22 cellular contexts compared by ENCODE assay signal in genomic region chr11:95145430-95146063, GRCh38.
"Had no signal": no experiment of that assay in that cellular context is flagged by ENCODE, and none has a peak within 500 bp of the region (broad histone marks: within the 10 kb centered on the region; RNA-seq: fewer than 3 reads in every experiment).

No MANE protein-coding gene starts in this region.

- DNase-seq: activated B cell treated with CpG ODN at 0.5 μM for 24 hours; activated CD4-positive, alpha-beta memory T cell treated with anti-CD3 and anti-CD28 coated beads, Interleukin-2, amount 10 ng/mL, durations not matched to agents 7 days and 5 days; activated CD4-positive, alpha-beta T cell treated with anti-CD3 and anti-CD28 coated beads for 4 hours; activated CD8-positive, alpha-beta memory T cell treated with anti-CD3 and anti-CD28 coated beads, Interleukin-2, amount 10 ng/mL, durations not matched to agents 7 days and 5 days; activated naive CD4-positive, alpha-beta T cell; activated naive CD8-positive, alpha-beta T cell treated with anti-CD3 and anti-CD28 coated beads for 36 hours; amygdala; dermis blood vessel endothelial cell; effector memory CD4-positive, alpha-beta T cell; foreskin fibroblast; left lung; nephron progenitor cell; nucleus accumbens; retina; stimulated activated CD4-positive, alpha-beta T cell treated with anti-CD3 and anti-CD28 coated beads, Interleukin-15, amount 100 ng/mL, for 24 hours; stimulated activated CD4-positive, alpha-beta T cell treated with anti-CD3 and anti-CD28 coated beads, Interleukin-2, amount 100 ng/mL, for 48 hours; stomach; T-helper 1 cell; T-helper 9 cell had no signal

- H3K36me3 ChIP-seq: left lung, stomach had no signal

- ATAC-seq: activated CD8-positive, alpha-beta memory T cell treated with anti-CD3 and anti-CD28 coated beads, Interleukin-2, amount 10 ng/mL, durations not matched to agents 7 days and 5 days; activated T-helper 17 cell treated with anti-CD3 and anti-CD28 coated beads, Interleukin-2, amount 50 U/mL, for 72 hours; left lung had no signal

- H3K27ac ChIP-seq: left lung, stomach had no signal

- FAIRE-seq: endothelial cell of umbilical vein had no signal

- H3K9me3 ChIP-seq: left lung, stomach had no signal

- H3K4me3 ChIP-seq: left lung, skin epidermis, stomach had no signal
